ENCODE assay signal across 25 cellular contexts in the genomic region with DNA sequence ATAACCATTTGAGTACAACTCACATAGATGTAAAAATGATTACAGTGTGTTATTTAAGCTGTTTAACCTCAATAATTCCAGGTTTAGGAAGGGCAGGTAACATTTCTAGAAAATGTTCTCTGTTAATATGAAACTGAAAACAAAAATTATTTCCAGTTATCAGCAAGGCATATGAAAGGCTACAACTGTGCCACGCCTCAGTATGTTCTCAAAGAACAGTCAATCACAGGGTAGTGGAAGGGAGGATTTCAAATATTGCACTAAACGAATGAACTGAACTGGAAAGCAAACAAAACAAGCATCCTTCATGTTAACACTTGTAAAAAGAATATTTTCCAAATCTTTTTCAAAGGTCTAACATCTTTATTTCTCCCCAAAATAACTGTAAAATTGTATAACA.
"Had no signal": no experiment of that assay in that cellular context is flagged by ENCODE, and none has a peak within 500 bp of the region (broad histone marks: within the 10 kb centered on the region; RNA-seq: fewer than 3 reads in every experiment).

No MANE protein-coding gene starts in this region.

- ATAC-seq: HepG2, Panc1, PC-3, Right ventricle myocardium inferior, SK-N-SH treated with all-trans-retinoic acid at 6 μM for 48 hours had no signal

- DNase-seq: IMR-90; Karpas-422; KG1; MG63; MV-4-11; NCI-H1048; NCI-H1105; NCI-H1417; NCI-H146; NCI-H1694 treated with DMSO at 0.1 percent for 48 hours; NCI-H1930; NCI-H2081; NCI-H2107; NCI-H2227 treated with DMSO at 0.1 percent for 48 hours; NCI-H524; NCI-H526 treated with DMSO at 0.1 percent for 48 hours; NCI-H748 treated with DMSO at 0.1 percent for 48 hours; NK-92 treated with Interleukin-12 subunit alpha and Interleukin-12 subunit beta, amount 100 ng/mL, for 24 hours; PC-3; SHP77 treated with DMSO at 0.1 percent for 48 hours; SJCRH30 had no signal

- H3K27me3 ChIP-seq: MG63, SJCRH30 had no signal

- FAIRE-seq: HepG2 had no signal

- H3K27ac ChIP-seq: SJCRH30 had no signal

- H3K4me1 ChIP-seq: SJCRH30 had no signal

- H3K36me3 ChIP-seq: MG63 had no signal

- H3K4me3 ChIP-seq: MG63, SJCRH30 had no signal

- H3K9me3 ChIP-seq: MG63, SJCRH30 had no signal
